In the genomic region with DNA sequence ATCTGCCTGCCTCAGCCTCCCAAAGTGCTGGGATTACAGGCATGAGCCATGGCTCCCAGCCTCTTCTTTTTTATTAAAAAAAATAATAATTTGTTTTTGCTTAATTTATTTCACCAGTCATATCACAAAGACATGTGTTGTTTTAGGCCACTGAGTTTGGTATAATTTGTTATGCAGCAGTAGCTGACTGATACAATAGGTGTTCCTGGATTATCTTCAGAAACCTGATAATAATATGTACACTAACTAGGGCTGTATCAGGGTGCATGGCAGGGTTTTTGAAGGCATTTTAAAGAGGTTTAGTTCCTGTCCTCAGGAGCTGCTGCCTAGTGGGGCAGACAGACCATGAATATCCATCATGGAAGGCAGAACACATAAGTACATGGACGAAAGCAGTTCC, we compare ENCODE assay signal across 2 cellular contexts.
TF ChIP-seq lines count a peak whose summit lies in the region.

No MANE protein-coding gene starts in this region.

TF ChIP-seq in HEK293, 187 proteins besides CTCF, POLR2A, EP300 and RAD21:
- no peak for TF ChIP-seq HOXC10 (CRISPR knock-in tag; IDR thresholded peaks at IDR 0.05)
- TF ChIP-seq ZNF175 (tag by site-specific recombination; IDR thresholded peaks at IDR 0.05) = no peak
- TF ChIP-seq ZNF174 (tag by site-specific recombination; IDR thresholded peaks at IDR 0.05) = no peak
- peak; percentile 92 for TF ChIP-seq RBAK (tag by site-specific recombination; IDR thresholded peaks at IDR 0.05)

TF ChIP-seq in K562, 482 proteins besides CTCF, POLR2A, EP300 and RAD21 (continues in another document):
- TF ChIP-seq POLR3G (IDR thresholded peaks at IDR 0.05; ENCODE audit: extremely low read depth, insufficient read length, insufficient replicate concordance) = no peak
- no peak for TF ChIP-seq ZNF41 (CRISPR knock-in tag; conservative IDR thresholded peaks at IDR 0.05)
- no peak for TF ChIP-seq CREM (IDR thresholded peaks at IDR 0.05; ENCODE audit: low read depth)
- no peak for TF ChIP-seq MEF2A (IDR thresholded peaks at IDR 0.05; ENCODE audit: control insufficient read depth, low read depth, low read length)
- TF ChIP-seq KLF16 (IDR thresholded peaks at IDR 0.05) = no peak
- no peak for TF ChIP-seq DPF2 (IDR thresholded peaks at IDR 0.05)
- TF ChIP-seq, protein P1, sequence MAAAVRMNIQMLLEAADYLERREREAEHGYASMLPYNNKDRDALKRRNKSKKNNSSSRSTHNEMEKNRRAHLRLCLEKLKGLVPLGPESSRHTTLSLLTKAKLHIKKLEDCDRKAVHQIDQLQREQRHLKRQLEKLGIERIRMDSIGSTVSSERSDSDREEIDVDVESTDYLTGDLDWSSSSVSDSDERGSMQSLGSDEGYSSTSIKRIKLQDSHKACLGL (CRISPR knock-in tag; IDR thresholded peaks at IDR 0.05; ENCODE audit: borderline replicate concordance, poor library complexity, severe bottlenecking) = no peak
- TF ChIP-seq RBBP5 (IDR thresholded peaks at IDR 0.05; ENCODE audit: borderline replicate concordance, insufficient read depth, low read length, poor library complexity, severe bottlenecking) = no peak
- TF ChIP-seq ETV5 (CRISPR knock-in tag; IDR thresholded peaks at IDR 0.05; ENCODE audit: low read depth) = no peak
- TF ChIP-seq PYGO2 (tag; IDR thresholded peaks at IDR 0.05) = no peak
- peak; percentile 96 for TF ChIP-seq BCOR (IDR thresholded peaks at IDR 0.05)
- TF ChIP-seq FIP1L1 (IDR thresholded peaks at IDR 0.05; ENCODE audit: low read depth, low read length, poor library complexity, severe bottlenecking) = no peak
- no peak for TF ChIP-seq TAF9B (IDR thresholded peaks at IDR 0.05; ENCODE audit: partially characterized antibody)
- no peak for TF ChIP-seq BRF1 (IDR thresholded peaks at IDR 0.05; ENCODE audit: borderline replicate concordance, extremely low read depth, insufficient read length)
- no peak for TF ChIP-seq GTF3C2 (IDR thresholded peaks at IDR 0.05; ENCODE audit: borderline replicate concordance, extremely low read depth, insufficient read length)
- TF ChIP-seq ZBED1 (IDR thresholded peaks at IDR 0.05) = no peak
- TF ChIP-seq ADNP (tag; IDR thresholded peaks at IDR 0.05) = peak; percentile 74
- peak; percentile 67; the same call in 1 of the 2 replicates for TF ChIP-seq TRIM28 (IDR thresholded peaks at IDR 0.05)
- TF ChIP-seq SIX5 (IDR thresholded peaks at IDR 0.05; ENCODE audit: borderline replicate concordance in 1 of 2, insufficient read depth in 1 of 2, low read depth in 1 of 2, low read length in 2 of 2) = no peak
- no peak for TF ChIP-seq HDAC2 (IDR thresholded peaks at IDR 0.05)
- TF ChIP-seq, protein P2, sequence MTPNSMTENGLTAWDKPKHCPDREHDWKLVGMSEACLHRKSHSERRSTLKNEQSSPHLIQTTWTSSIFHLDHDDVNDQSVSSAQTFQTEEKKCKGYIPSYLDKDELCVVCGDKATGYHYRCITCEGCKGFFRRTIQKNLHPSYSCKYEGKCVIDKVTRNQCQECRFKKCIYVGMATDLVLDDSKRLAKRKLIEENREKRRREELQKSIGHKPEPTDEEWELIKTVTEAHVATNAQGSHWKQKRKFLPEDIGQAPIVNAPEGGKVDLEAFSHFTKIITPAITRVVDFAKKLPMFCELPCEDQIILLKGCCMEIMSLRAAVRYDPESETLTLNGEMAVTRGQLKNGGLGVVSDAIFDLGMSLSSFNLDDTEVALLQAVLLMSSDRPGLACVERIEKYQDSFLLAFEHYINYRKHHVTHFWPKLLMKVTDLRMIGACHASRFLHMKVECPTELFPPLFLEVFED (CRISPR knock-in tag; conservative IDR thresholded peaks at IDR 0.05) = no peak
- peak in 1 of 2 experiments; percentile 89; a peak in 2 of 3 replicates for TF ChIP-seq CBX3 (IDR thresholded peaks at IDR 0.05; ENCODE audit: borderline replicate concordance in 1 of 2, low read length in 2 of 2)
- no peak for TF ChIP-seq HEY1 (CRISPR knock-in tag; IDR thresholded peaks at IDR 0.05; ENCODE audit: borderline replicate concordance)
- no peak for TF ChIP-seq HDAC1 (IDR thresholded peaks at IDR 0.05)
- no peak for TF ChIP-seq RFX1 (IDR thresholded peaks at IDR 0.05)
- TF ChIP-seq MBD1 (CRISPR knock-in tag; IDR thresholded peaks at IDR 0.05) = no peak
- no peak for TF ChIP-seq SRSF7 (optimal IDR thresholded peaks at IDR 0.05; ENCODE audit: low read depth, low read length)
- no peak for TF ChIP-seq ZFX (CRISPR knock-in tag; IDR thresholded peaks at IDR 0.05)
- TF ChIP-seq BDP1 (IDR thresholded peaks at IDR 0.05; ENCODE audit: insufficient read depth, insufficient read length) = no peak
- TF ChIP-seq SREBF2 (CRISPR knock-in tag; IDR thresholded peaks at IDR 0.05) = no peak
- no peak for TF ChIP-seq U2AF2 (optimal IDR thresholded peaks at IDR 0.05; ENCODE audit: low read depth, low read length)
- no peak for TF ChIP-seq POLR2H (tag; IDR thresholded peaks at IDR 0.05; ENCODE audit: low read depth)
- no peak for TF ChIP-seq MAZ (CRISPR knock-in tag; conservative IDR thresholded peaks at IDR 0.05 in 1 of 2, IDR thresholded peaks at IDR 0.05 in 1 of 2)
- 0 out of 2 replicates have a peak, but pooled peaks have one; percentile 58 for TF ChIP-seq CBX1 (IDR thresholded peaks at IDR 0.05; ENCODE audit: low read depth)
- TF ChIP-seq RBM25 (IDR thresholded peaks at IDR 0.05; ENCODE audit: low read depth, low read length, severe bottlenecking) = peak; percentile 49
- no peak for TF ChIP-seq RBM15 (IDR thresholded peaks at IDR 0.05; ENCODE audit: insufficient read depth, low read length)
- TF ChIP-seq, protein P3, sequence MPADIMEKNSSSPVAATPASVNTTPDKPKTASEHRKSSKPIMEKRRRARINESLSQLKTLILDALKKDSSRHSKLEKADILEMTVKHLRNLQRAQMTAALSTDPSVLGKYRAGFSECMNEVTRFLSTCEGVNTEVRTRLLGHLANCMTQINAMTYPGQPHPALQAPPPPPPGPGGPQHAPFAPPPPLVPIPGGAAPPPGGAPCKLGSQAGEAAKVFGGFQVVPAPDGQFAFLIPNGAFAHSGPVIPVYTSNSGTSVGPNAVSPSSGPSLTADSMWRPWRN (IDR thresholded peaks at IDR 0.05; ENCODE audit: low read depth) = no peak
- TF ChIP-seq TAF15 (IDR thresholded peaks at IDR 0.05; ENCODE audit: low read depth, low read length) = no peak
- no peak for TF ChIP-seq PHB (CRISPR knock-in tag; IDR thresholded peaks at IDR 0.05)
- no peak for TF ChIP-seq ATF3 (IDR thresholded peaks at IDR 0.05)
- TF ChIP-seq ATF3 (CRISPR knock-in tag; conservative IDR thresholded peaks at IDR 0.05) = no peak
- no peak for TF ChIP-seq MEF2D (tag; conservative IDR thresholded peaks at IDR 0.05; ENCODE audit: low read depth)
- no peak for TF ChIP-seq HDGF (IDR thresholded peaks at IDR 0.05)
- TF ChIP-seq, protein P4, sequence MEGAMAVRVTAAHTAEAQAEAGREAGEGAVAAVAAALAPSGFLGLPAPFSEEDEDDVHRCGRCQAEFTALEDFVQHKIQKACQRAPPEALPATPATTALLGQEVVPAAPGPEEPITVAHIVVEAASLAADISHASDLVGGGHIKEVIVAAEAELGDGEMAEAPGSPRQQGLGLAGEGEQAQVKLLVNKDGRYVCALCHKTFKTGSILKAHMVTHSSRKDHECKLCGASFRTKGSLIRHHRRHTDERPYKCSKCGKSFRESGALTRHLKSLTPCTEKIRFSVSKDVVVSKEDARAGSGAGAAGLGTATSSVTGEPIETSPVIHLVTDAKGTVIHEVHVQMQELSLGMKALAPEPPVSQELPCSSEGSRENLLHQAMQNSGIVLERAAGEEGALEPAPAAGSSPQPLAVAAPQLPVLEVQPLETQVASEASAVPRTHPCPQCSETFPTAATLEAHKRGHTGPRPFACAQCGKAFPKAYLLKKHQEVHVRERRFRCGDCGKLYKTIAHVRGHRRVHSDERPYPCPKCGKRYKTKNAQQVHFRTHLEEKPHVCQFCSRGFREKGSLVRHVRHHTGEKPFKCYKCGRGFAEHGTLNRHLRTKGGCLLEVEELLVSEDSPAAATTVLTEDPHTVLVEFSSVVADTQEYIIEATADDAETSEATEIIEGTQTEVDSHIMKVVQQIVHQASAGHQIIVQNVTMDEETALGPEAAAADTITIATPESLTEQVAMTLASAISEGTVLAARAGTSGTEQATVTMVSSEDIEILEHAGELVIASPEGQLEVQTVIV (CRISPR knock-in tag; IDR thresholded peaks at IDR 0.05; ENCODE audit: borderline replicate concordance) = no peak
- TF ChIP-seq, protein P5, sequence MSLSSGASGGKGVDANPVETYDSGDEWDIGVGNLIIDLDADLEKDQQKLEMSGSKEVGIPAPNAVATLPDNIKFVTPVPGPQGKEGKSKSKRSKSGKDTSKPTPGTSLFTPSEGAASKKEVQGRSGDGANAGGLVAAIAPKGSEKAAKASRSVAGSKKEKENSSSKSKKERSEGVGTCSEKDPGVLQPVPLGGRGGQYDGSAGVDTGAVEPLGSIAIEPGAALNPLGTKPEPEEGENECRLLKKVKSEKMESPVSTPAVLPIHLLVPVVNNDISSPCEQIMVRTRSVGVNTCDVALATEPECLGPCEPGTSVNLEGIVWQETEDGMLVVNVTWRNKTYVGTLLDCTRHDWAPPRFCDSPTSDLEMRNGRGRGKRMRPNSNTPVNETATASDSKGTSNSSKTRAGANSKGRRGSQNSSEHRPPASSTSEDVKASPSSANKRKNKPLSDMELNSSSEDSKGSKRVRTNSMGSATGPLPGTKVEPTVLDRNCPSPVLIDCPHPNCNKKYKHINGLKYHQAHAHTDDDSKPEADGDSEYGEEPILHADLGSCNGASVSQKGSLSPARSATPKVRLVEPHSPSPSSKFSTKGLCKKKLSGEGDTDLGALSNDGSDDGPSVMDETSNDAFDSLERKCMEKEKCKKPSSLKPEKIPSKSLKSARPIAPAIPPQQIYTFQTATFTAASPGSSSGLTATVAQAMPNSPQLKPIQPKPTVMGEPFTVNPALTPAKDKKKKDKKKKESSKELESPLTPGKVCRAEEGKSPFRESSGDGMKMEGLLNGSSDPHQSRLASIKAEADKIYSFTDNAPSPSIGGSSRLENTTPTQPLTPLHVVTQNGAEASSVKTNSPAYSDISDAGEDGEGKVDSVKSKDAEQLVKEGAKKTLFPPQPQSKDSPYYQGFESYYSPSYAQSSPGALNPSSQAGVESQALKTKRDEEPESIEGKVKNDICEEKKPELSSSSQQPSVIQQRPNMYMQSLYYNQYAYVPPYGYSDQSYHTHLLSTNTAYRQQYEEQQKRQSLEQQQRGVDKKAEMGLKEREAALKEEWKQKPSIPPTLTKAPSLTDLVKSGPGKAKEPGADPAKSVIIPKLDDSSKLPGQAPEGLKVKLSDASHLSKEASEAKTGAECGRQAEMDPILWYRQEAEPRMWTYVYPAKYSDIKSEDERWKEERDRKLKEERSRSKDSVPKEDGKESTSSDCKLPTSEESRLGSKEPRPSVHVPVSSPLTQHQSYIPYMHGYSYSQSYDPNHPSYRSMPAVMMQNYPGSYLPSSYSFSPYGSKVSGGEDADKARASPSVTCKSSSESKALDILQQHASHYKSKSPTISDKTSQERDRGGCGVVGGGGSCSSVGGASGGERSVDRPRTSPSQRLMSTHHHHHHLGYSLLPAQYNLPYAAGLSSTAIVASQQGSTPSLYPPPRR (CRISPR knock-in tag; IDR thresholded peaks at IDR 0.05; ENCODE audit: borderline replicate concordance) = no peak
- no peak for TF ChIP-seq ZBTB34 (CRISPR knock-in tag; IDR thresholded peaks at IDR 0.05)
- no peak for TF ChIP-seq NCOR1 (IDR thresholded peaks at IDR 0.05)
- TF ChIP-seq ZNF197 (CRISPR knock-in tag; IDR thresholded peaks at IDR 0.05; ENCODE audit: low read depth) = no peak
- TF ChIP-seq MTA2 (IDR thresholded peaks at IDR 0.05; ENCODE audit: low read depth) = no peak
- TF ChIP-seq PTRF (tag; IDR thresholded peaks at IDR 0.05) = no peak
- peak; percentile 65 for TF ChIP-seq CHD4 (IDR thresholded peaks at IDR 0.05; ENCODE audit: insufficient read depth, insufficient replicate concordance, low read depth, low read length, poor library complexity, severe bottlenecking)
